22 cellular contexts compared by ENCODE assay signal in the genomic region with DNA sequence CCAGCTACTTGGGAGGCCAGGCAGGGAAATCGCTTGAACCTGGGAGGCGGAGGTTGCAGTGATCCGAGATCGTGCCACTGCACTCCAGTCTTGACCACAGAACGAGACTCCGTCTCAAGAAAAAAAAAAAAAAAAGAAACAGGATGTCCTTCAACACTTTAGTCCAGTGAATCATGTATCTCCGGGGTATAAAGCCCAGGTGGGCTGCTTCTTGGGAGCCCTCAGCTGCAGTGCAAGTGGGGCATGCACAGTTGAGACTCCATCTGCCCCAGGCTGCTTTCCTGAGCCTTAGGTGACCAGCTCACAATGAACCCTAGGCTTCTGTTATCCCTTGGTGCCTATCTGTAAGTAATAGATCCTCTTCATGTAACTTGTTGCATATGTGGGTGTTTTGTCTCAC. TPM values are rescaled to one million over a fixed set of nuclear protein-coding genes. Genes with fewer than 3 reads are reported as not detected.
"Had no signal": no experiment of that assay in that cellular context is flagged by ENCODE, and none has a peak within 500 bp of the region (broad histone marks: within the 10 kb centered on the region; RNA-seq: fewer than 3 reads in every experiment).

No MANE protein-coding gene starts in this region.

- FAIRE-seq: HepG2 had no signal

- H3K9me3 ChIP-seq: SJCRH30 had no signal

- H3K9ac ChIP-seq: KMS-11 had no signal

- H3K4me2 ChIP-seq: KMS-11 had no signal

- DNase-seq: IMR-90, Kasumi-1, MM.1S, NCI-H1092 treated with DMSO at 0.1 percent for 48 hours, NCI-H1436, NCI-H187, NCI-H2029, NCI-H2081 treated with DMSO at 0.1 percent for 48 hours, NCI-H2171, NCI-H226, NCI-H446, NCI-H510A, NCI-H524 treated with DMSO at 0.1 percent for 48 hours, NCI-H69, NCI-H774, SHP77 treated with DMSO at 0.1 percent for 48 hours, SJCRH30 had no signal

- H3K36me3 ChIP-seq: SJCRH30 had no signal

- H3K4me1 ChIP-seq: SJCRH30 had no signal

- H3K4me3 ChIP-seq: SJCRH30 had no signal

- H3K27me3 ChIP-seq: SJCRH30 had no signal

- H3K27ac ChIP-seq: KMS-11, SJCRH30 had no signal

- ATAC-seq: HepG2, Panc1, SK-N-SH treated with all-trans-retinoic acid at 6 μM for 48 hours had no signal

RNA-seq across cellular contexts. Expression of gene ADRA1D, which starts 46.6 kb away (rescaled TPM):
- total RNA-seq: HT1080, SJCRH30 had no signal
